ENCODE assay signal across 13 cellular contexts in genomic region chr9:762217-762616, GRCh38.
"Had no signal": no experiment of that assay in that cellular context is flagged by ENCODE, and none has a peak within 500 bp of the region (broad histone marks: within the 10 kb centered on the region; RNA-seq: fewer than 3 reads in every experiment).

No MANE protein-coding gene starts in this region.

- H3K4me3 Mint-ChIP-seq: naive B cell had no signal

- DNase-seq: cortex of kidney; dorsolateral prefrontal cortex; effector CD8-positive, alpha-beta T cell; heart left ventricle; hippocampal formation; mesendoderm; naive B cell; posterior cingulate gyrus; small intestine; stimulated activated CD4-positive, alpha-beta T cell treated with anti-CD3 and anti-CD28 coated beads, Interleukin-12 subunit alpha, Interleukin-12 subunit beta, amount 100 ng/mL, for 4 hours; stimulated activated naive CD4-positive, alpha-beta T cell had no signal

- H3K27ac ChIP-seq: heart left ventricle, neutrophil, tibial nerve had no signal

- H3K27ac Mint-ChIP-seq: naive B cell had no signal

- H3K36me3 Mint-ChIP-seq: naive B cell had no signal

- H3K4me3 ChIP-seq: dorsolateral prefrontal cortex, heart left ventricle, tibial nerve had no signal

- H3K9me3 Mint-ChIP-seq: naive B cell had no signal

- H3K36me3 ChIP-seq: heart left ventricle, neutrophil, tibial nerve had no signal

- H3K9me3 ChIP-seq: heart left ventricle, neutrophil, tibial nerve had no signal

- H3K27me3 ChIP-seq: neutrophil, tibial nerve had no signal
